Comparison of ENCODE assay signal across 5 cellular contexts in the genomic region with DNA sequence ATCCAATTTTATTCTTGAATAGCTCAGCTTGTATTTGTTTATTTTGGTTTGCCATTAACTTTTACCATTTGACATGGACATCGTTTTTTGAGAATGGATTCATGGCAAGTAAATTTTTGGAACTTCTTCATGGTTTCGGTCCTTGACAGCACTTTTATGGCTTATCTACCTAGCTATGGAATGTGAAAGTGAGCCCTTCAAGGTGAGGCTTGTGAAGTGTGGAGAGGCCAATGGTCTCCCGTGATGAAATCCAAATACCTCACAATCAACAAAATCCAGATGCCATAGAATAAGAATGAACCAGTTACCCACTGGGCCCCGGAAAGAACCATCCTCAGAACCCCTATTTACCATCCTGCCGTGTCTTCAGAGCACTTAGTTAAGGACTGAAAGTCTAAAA.
"Had no signal": no experiment of that assay in that cellular context is flagged by ENCODE, and none has a peak within 500 bp of the region (broad histone marks: within the 10 kb centered on the region; RNA-seq: fewer than 3 reads in every experiment).

No MANE protein-coding gene starts in this region.

- ATAC-seq: K562 had no signal

- H3K4me3 ChIP-seq: GM23248, K562 had no signal

- DNase-seq: GM23248, H9, HCEC 1CT, IMR-90 had no signal

- H2AFZ ChIP-seq: GM23248 had no signal

- H3K4me3 Mint-ChIP-seq: H9 had no signal

- H3K27ac ChIP-seq: GM23248 had no signal

- H3K27ac Mint-ChIP-seq: H9 had no signal

- H3K4me1 Mint-ChIP-seq: H9 had no signal
